In genomic region chr1:99735852-99736251, GRCh38 we compare ENCODE assay signal across 32 cellular contexts.
"Had no signal": no experiment of that assay in that cellular context is flagged by ENCODE, and none has a peak within 500 bp of the region (broad histone marks: within the 10 kb centered on the region; RNA-seq: fewer than 3 reads in every experiment).

No MANE protein-coding gene starts in this region.

- DNase-seq: activated B cell treated with CpG ODN at 0.5 μM for 24 hours; activated CD4-positive, alpha-beta memory T cell treated with anti-CD3 and anti-CD28 coated beads for 36 hours; activated CD4-positive, alpha-beta T cell treated with anti-CD3 and anti-CD28 coated beads for 4 hours; activated CD4-positive, alpha-beta T cell treated with anti-CD3 and anti-CD28 coated beads, Interleukin-2, amount 10 ng/mL, durations not matched to agents 24 days and 14 days; activated CD4-positive, alpha-beta T cell treated with anti-CD3 and anti-CD28 coated beads, Interleukin-2, amount 50 U/mL, for 1 hour; activated CD4-positive, alpha-beta T cell treated with anti-CD3 and anti-CD28 coated beads, Interleukin-2, amount 50 U/mL, for 4 hours; activated CD4-positive, CD25-positive, alpha-beta regulatory T cell treated with anti-CD3 and anti-CD28 coated beads, Interleukin-2, amount 50 U/mL, for 72 hours; activated CD8-positive, alpha-beta memory T cell treated with anti-CD3 and anti-CD28 coated beads, Interleukin-2, amount 50 U/mL, for 4 hours; activated CD8-positive, alpha-beta T cell treated with anti-CD3 and anti-CD28 coated beads for 36 hours; activated effector memory CD4-positive, alpha-beta T cell treated with anti-CD3 and anti-CD28 coated beads, Interleukin-2, amount 50 U/mL, for 16 hours; activated gamma-delta T cell treated with Interleukin-2 at 50 U/mL for 16 hours; activated naive CD4-positive, alpha-beta T cell; activated naive CD4-positive, alpha-beta T cell treated with anti-CD3 and anti-CD28 coated beads for 36 hours; activated naive CD4-positive, alpha-beta T cell treated with anti-CD3 and anti-CD28 coated beads, Interleukin-2, amount 50 U/mL, for 16 hours; activated naive CD8-positive, alpha-beta T cell treated with anti-CD3 and anti-CD28 coated beads for 36 hours; activated T-cell treated with anti-CD3 and anti-CD28 coated beads for 4 hours; activated T-cell treated with anti-CD3 and anti-CD28 coated beads, Interleukin-2, amount 50 U/mL, for 1 hour; activated T-cell treated with anti-CD3 and anti-CD28 coated beads, Interleukin-2, amount 50 U/mL, for 4 hours; activated T-cell treated with anti-CD3 and anti-CD28 coated beads, Interleukin-2, amount 50 U/mL, for 72 hours; adrenal gland; amniotic stem cell; aorta; body of pancreas; brain microvascular endothelial cell; central memory CD4-positive, alpha-beta T cell; T-helper 2 cell; T-helper 9 cell had no signal

- ATAC-seq: activated CD8-positive, alpha-beta T cell treated with anti-CD3 and anti-CD28 coated beads for 36 hours; activated naive CD4-positive, alpha-beta T cell treated with anti-CD3 and anti-CD28 coated beads, Interleukin-2, amount 50 U/mL, for 72 hours; activated T-cell treated with anti-CD3 and anti-CD28 coated beads, Interleukin-2, amount 50 U/mL, for 4 hours; activated T-cell treated with anti-CD3 and anti-CD28 coated beads, Interleukin-2, amount 50 U/mL, for 72 hours; activated T-helper 17 cell treated with anti-CD3 and anti-CD28 coated beads, Interleukin-2, amount 50 U/mL, for 72 hours; body of pancreas had no signal

- FAIRE-seq: astrocyte, colon, TTC549 had no signal
